ENCODE assay signal across 7 cellular contexts in genomic region chr2:101152195-101153076, GRCh38. TPM values are rescaled to one million over a fixed set of nuclear protein-coding genes. Genes with fewer than 3 reads are reported as not detected.
A peak's percentile ranks its signal among the peaks of the same experiment; 100 is the strongest.
DNase-seq lines count a peak whose midpoint lies in the region; ATAC-seq and FAIRE-seq lines count a peak whose summit lies in the region.

No MANE protein-coding gene starts in this region.

- H3K4me1 Mint-ChIP-seq in IgD-negative memory B cell, result peaks cover 14 to 19% (median 15%) of the 10 kb centered on the region in 3 donors

- H3K27ac ChIP-seq in small intestine (ENCODE audit: low read depth in 1 of 2, low read length in 1 of 2), result peak overlapping the region in 1 of 2 donors; percentile 90

- no peak for FAIRE-seq in small intestine (lab: Jason Lieb, UNC)

- H3K27ac Mint-ChIP-seq in IgD-negative memory B cell, result peak overlapping the region; percentile 0 to 29 (median 24)

- H3K4me3 Mint-ChIP-seq in IgD-negative memory B cell, result peak overlapping the region; percentile 84 to 95 (median 89)

- 6 to 8% (median 7%) methylated on average over 21 of the region's 21 CpGs for WGBS in small intestine, 3 donors

- DNase-seq in GF-D8 (lab: John Stamatoyannopoulos, UW) (peak; percentile 35), RPMI8226 (peak; percentile 72), cerebellar cortex (ENCODE audit: low spot score) (peak; percentile 75), islet precursor cell (peak; percentile 70), small intestine (peak; percentile 78)

- ATAC-seq in GM21528 (IDR thresholded peaks at IDR 0.05; ENCODE audit: low FRiP score, unreplicated experiment), result peak; percentile 57

- peaks cover 16% of the 10 kb centered on the region for H3K27me3 Mint-ChIP-seq in IgD-negative memory B cell

- no peaks in the 10 kb centered on the region for H3K36me3 ChIP-seq in small intestine (ENCODE audit: control insufficient read depth in 2 of 2, insufficient read depth in 2 of 2, low read length in 2 of 2)

- no peaks in the 10 kb centered on the region for H3K9me3 ChIP-seq in small intestine (ENCODE audit: control insufficient read depth, low read depth)

- no peaks in the 10 kb centered on the region for H3K4me1 ChIP-seq in small intestine (ENCODE audit: control insufficient read depth in 2 of 2, insufficient read depth in 1 of 2, low read depth in 1 of 2, low read length in 1 of 2)

- peak overlapping the region in 1 of 2 donors; percentile 95 for H3K4me3 ChIP-seq in small intestine (ENCODE audit: low read depth in 1 of 2, low read length in 2 of 2)

- peaks cover 5% of the 10 kb centered on the region for H3K36me3 Mint-ChIP-seq in IgD-negative memory B cell

- no peaks in the 10 kb centered on the region for H3K27me3 ChIP-seq in small intestine (ENCODE audit: control insufficient read depth in 2 of 2, insufficient read depth in 2 of 2, low read length in 2 of 2)

- no peaks in the 10 kb centered on the region for H3K9me3 Mint-ChIP-seq in IgD-negative memory B cell

RNA-seq across cellular contexts. Expression of gene TBC1D8, which starts 1.3 kb away (rescaled TPM):
- polyA plus RNA-seq in IgD-negative memory B cell (0.78 TPM), small intestine (100 to 1,000 TPM in 1 of 3 donors, 10 to 100 TPM in 2; 12.6 to 113 (median 43.0) TPM)
